Comparison of ENCODE assay signal across 2 cellular contexts in genomic region chr12:48681416-48681737, GRCh38.
TF ChIP-seq lines count a peak whose summit lies in the region.

No MANE protein-coding gene starts in this region.

TF ChIP-seq in SK-N-SH, 30 proteins besides CTCF, POLR2A, EP300 and RAD21:
- no peak for TF ChIP-seq ZBTB33 (IDR thresholded peaks at IDR 0.05; ENCODE audit: borderline replicate concordance, low read depth)
- TF ChIP-seq SMC3 (IDR thresholded peaks at IDR 0.05; ENCODE audit: low read depth, low read length) = no peak
- TF ChIP-seq MEF2A (IDR thresholded peaks at IDR 0.05; ENCODE audit: borderline replicate concordance, low read depth) = no peak
- no peak for TF ChIP-seq RFX5 (IDR thresholded peaks at IDR 0.05; ENCODE audit: low read length)

TF ChIP-seq in neural cell, 6 proteins besides CTCF, POLR2A, EP300 and RAD21:
- TF ChIP-seq REST (IDR thresholded peaks at IDR 0.05; ENCODE audit: borderline replicate concordance) (no peak), POLR2AphosphoS5 (IDR thresholded peaks at IDR 0.05) (no peak), EZH2 (IDR thresholded peaks at IDR 0.05; ENCODE audit: borderline replicate concordance, insufficient read depth, low read length, poor library complexity, severe bottlenecking) (no peak), MXI1 (conservative IDR thresholded peaks at IDR 0.05; ENCODE audit: poor library complexity, severe bottlenecking) (no peak), SMC3 (conservative IDR thresholded peaks at IDR 0.05; ENCODE audit: poor library complexity) (no peak), TAF1 (IDR thresholded peaks at IDR 0.05; ENCODE audit: low read depth) (no peak)
